Comparison of ENCODE assay signal across 1 cellular context in the genomic region with DNA sequence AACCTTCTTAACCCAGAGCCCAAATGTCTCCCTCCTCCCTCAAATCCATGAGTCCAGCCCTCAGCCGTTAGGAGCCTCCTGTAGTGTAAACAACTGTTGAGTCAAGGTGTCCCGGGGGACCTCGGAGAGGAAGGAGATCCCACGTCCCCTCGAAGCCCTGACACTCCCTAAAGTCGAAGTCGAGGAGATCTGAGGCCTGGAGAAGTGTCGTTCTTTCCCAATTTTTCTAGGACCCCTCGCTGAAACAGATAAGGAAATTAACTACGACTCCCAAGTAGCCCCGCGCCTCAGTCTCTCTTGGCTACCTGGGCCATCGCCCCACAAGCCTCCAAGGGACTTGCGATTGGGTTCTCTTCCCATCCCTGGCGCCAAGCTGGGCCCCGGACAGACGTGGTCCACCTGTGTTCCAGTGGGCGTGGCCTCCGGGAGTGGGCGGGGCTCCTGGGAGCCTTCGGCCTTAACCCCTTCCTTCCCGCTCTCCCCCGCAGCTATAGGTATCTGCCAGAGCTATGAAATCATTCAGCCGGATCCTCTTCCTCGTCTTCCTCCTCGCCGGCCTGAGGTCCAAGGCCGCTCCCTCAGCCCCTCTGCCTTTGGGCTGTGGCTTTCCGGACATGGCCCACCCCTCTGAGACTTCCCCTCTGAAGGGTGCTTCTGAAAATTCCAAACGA.
TF ChIP-seq lines count a peak whose summit lies in the region.

No MANE protein-coding gene starts in this region.

TF ChIP-seq in A549, 52 proteins besides CTCF, POLR2A, EP300 and RAD21 (continued from another document):
- no peak for TF ChIP-seq BCL3 (IDR thresholded peaks at IDR 0.05)
- no peak for TF ChIP-seq JUNB (IDR thresholded peaks at IDR 0.05)
- TF ChIP-seq, protein P1, sequence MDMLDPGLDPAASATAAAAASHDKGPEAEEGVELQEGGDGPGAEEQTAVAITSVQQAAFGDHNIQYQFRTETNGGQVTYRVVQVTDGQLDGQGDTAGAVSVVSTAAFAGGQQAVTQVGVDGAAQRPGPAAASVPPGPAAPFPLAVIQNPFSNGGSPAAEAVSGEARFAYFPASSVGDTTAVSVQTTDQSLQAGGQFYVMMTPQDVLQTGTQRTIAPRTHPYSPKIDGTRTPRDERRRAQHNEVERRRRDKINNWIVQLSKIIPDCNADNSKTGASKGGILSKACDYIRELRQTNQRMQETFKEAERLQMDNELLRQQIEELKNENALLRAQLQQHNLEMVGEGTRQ (IDR thresholded peaks at IDR 0.05) = no peak
- no peak for TF ChIP-seq EHMT2 (IDR thresholded peaks at IDR 0.05; ENCODE audit: low read depth)
- TF ChIP-seq ZC3H11A (IDR thresholded peaks at IDR 0.05) = no peak
- TF ChIP-seq HEYL (CRISPR knock-in tag; IDR thresholded peaks at IDR 0.05) = no peak
- no peak for TF ChIP-seq FOSL2 (IDR thresholded peaks at IDR 0.05)
- TF ChIP-seq FOSL2 (CRISPR knock-in tag; IDR thresholded peaks at IDR 0.05) = no peak
- no peak for TF ChIP-seq JUN (IDR thresholded peaks at IDR 0.05)
- TF ChIP-seq MYC (IDR thresholded peaks at IDR 0.05; ENCODE audit: borderline replicate concordance, low read length) = no peak
- no peak for TF ChIP-seq KDM1A (IDR thresholded peaks at IDR 0.05; ENCODE audit: low read depth)
- TF ChIP-seq HOXB13 (CRISPR knock-in tag; IDR thresholded peaks at IDR 0.05; ENCODE audit: low read depth) = no peak
- TF ChIP-seq PBX3 (IDR thresholded peaks at IDR 0.05) = no peak
- TF ChIP-seq ZNF302 (CRISPR knock-in tag; IDR thresholded peaks at IDR 0.05) = no peak
- no peak for TF ChIP-seq POLR2AphosphoS2 (conservative IDR thresholded peaks at IDR 0.05; ENCODE audit: low read length)
- TF ChIP-seq BHLHE40 (IDR thresholded peaks at IDR 0.05; ENCODE audit: low read depth, low read length) = no peak
